In genomic region chr3:196792771-196793170, GRCh38 we compare ENCODE assay signal across 12 cellular contexts. TPM values are rescaled to one million over a fixed set of nuclear protein-coding genes. Genes with fewer than 3 reads are reported as not detected.
DNase-seq lines count a peak whose midpoint lies in the region; ATAC-seq, FAIRE-seq and TF ChIP-seq lines count a peak whose summit lies in the region.
"Had no signal": no experiment of that assay in that cellular context is flagged by ENCODE, and none has a peak within 500 bp of the region (broad histone marks: within the 10 kb centered on the region; RNA-seq: fewer than 3 reads in every experiment).

No MANE protein-coding gene starts in this region.

- peak overlapping the region; percentile 58 for H3K9ac ChIP-seq in astrocyte (ENCODE audit: low read length)
- peak overlapping the region; percentile 39; the same call in 1 of the 2 replicates for H3K9ac ChIP-seq in iPS-20b (ENCODE audit: low read depth, low read length)

- no peak overlapping the region for H3K4me3 ChIP-seq in breast epithelium
- peak overlapping the region; percentile 2 for H3K4me3 ChIP-seq in astrocyte (ENCODE audit: insufficient read depth, low read depth, low read length)
- H3K4me3 ChIP-seq in iPS-20b (ENCODE audit: low read length), result no peak overlapping the region
- H3K4me3 ChIP-seq: colonic mucosa had no signal

- intact Hi-C loops in MCF 10A (cut with micrococcal nuclease) (loop anchor here (2.0 kb wide), 1 partner anchor 52 kb away; no protein-coding TSS in a partner anchor), breast epithelium (cut with DNase I; ENCODE audit: low total_unique reads) (no loop called here)

- H3K27me3 ChIP-seq in breast epithelium, result no peaks in the 10 kb centered on the region
- H3K27me3 ChIP-seq in astrocyte (ENCODE audit: insufficient read depth, low read length), result no peaks in the 10 kb centered on the region
- no peaks in the 10 kb centered on the region for H3K27me3 ChIP-seq in iPS-20b (ENCODE audit: insufficient read depth, low read length)
- H3K27me3 ChIP-seq: colonic mucosa had no signal

- H3K27ac Mint-ChIP-seq in MCF 10A (ENCODE audit: low read depth, unreplicated experiment), result peak overlapping the region; percentile 71
- H3K27ac Mint-ChIP-seq in astrocyte (ENCODE audit: unreplicated experiment), result peak overlapping the region; percentile 92
- H3K27ac Mint-ChIP-seq in stimulated activated memory B cell treated with anti-CD40 and anti-IgM and Interleukin-4, amounts not matched to agents 10 μg/mL and 1 μg/mL and 100 μg/mL, for 72 hours, result peak overlapping the region; percentile 35
- H3K27ac Mint-ChIP-seq: nephron progenitor cell had no signal

- ATAC-seq in stimulated activated memory B cell treated with anti-CD40 and anti-IgM and Interleukin-4, amounts not matched to agents 10 μg/mL and 1 μg/mL and 100 μg/mL, for 72 hours, result no peak

- H2AFZ ChIP-seq in astrocyte (ENCODE audit: low read depth, low read length), result no peak overlapping the region

- POLR2A ChIA-PET in MCF 10A (lab: Yijun Ruan, JAX), result interaction anchor here (0.5 to 3.2 kb wide), 9 partner anchors 13 to 149 kb away, joined by 3 to 41 read pairs (median 6); partner anchors contain the start of genes CEP19, PAK2, PIGX and SENP5

- H3K4me2 ChIP-seq in astrocyte (ENCODE audit: low read length), result peak overlapping the region; percentile 75

- no peaks in the 10 kb centered on the region for H3K36me3 ChIP-seq in breast epithelium
- no peaks in the 10 kb centered on the region for H3K36me3 ChIP-seq in astrocyte (ENCODE audit: insufficient read depth, low read length)
- H3K36me3 ChIP-seq in iPS-20b (ENCODE audit: insufficient read depth, low read depth, low read length), result peaks cover 40% of the 10 kb centered on the region
- H3K36me3 ChIP-seq: colonic mucosa had no signal

- peaks cover 18% of the 10 kb centered on the region for H3K36me3 Mint-ChIP-seq in MCF 10A (ENCODE audit: insufficient read depth, unreplicated experiment)
- H3K36me3 Mint-ChIP-seq in astrocyte (ENCODE audit: low read depth, unreplicated experiment), result peaks cover 14% of the 10 kb centered on the region
- peaks cover 59% of the 10 kb centered on the region for H3K36me3 Mint-ChIP-seq in stimulated activated memory B cell treated with anti-CD40 and anti-IgM and Interleukin-4, amounts not matched to agents 10 μg/mL and 1 μg/mL and 100 μg/mL, for 72 hours

- H3K27ac ChIP-seq in breast epithelium (peak overlapping the region in 1 of 2 donors; percentile 34), astrocyte (ENCODE audit: low read depth, low read length) (peak overlapping the region; percentile 78), iPS-20b (ENCODE audit: low read length) (no peak overlapping the region), substantia nigra (ENCODE audit: low read depth, low read length, poor library complexity, severe bottlenecking) (no peak overlapping the region)
- H3K27ac ChIP-seq: colonic mucosa had no signal

- DNase-seq in MCF 10A (ENCODE audit: unreplicated experiment), result peak; percentile 69
- no peak for DNase-seq in breast epithelium (ENCODE audit: low spot score in 2 of 2)
- DNase-seq in astrocyte (ENCODE audit: low read depth), result peak; percentile 52
- no peak for DNase-seq in T-helper 1 cell
- no peak for DNase-seq in substantia nigra (lab: John Stamatoyannopoulos, UW)
- no peak for DNase-seq in activated CD8-positive, alpha-beta memory T cell treated with anti-CD3 and anti-CD28 coated beads, Interleukin-2, amount 50 U/mL, for 48 hours
- DNase-seq: colonic mucosa; NCI-H1105; nephron progenitor cell; stimulated activated CD4-positive, alpha-beta T cell treated with anti-CD3 and anti-CD28 coated beads, Interleukin-2, amount 100 ng/mL, for 24 hours had no signal

- H3K4me1 ChIP-seq in breast epithelium (no peaks in the 10 kb centered on the region), astrocyte (ENCODE audit: insufficient read depth, low read length) (peaks cover 21% of the 10 kb centered on the region), iPS-20b (ENCODE audit: insufficient read depth, low read length) (peaks cover 18% of the 10 kb centered on the region)
- H3K4me1 ChIP-seq: colonic mucosa had no signal

- H3K27me3 Mint-ChIP-seq in MCF 10A (ENCODE audit: insufficient read depth, unreplicated experiment), result no peaks in the 10 kb centered on the region
- H3K27me3 Mint-ChIP-seq in astrocyte (ENCODE audit: low read depth, unreplicated experiment), result no peaks in the 10 kb centered on the region
- H3K27me3 Mint-ChIP-seq in stimulated activated memory B cell treated with anti-CD40 and anti-IgM and Interleukin-4, amounts not matched to agents 10 μg/mL and 1 μg/mL and 100 μg/mL, for 72 hours, result no peaks in the 10 kb centered on the region

- H3K79me2 ChIP-seq in astrocyte (ENCODE audit: insufficient read depth, low read length), result peaks cover 49% of the 10 kb centered on the region

- TF ChIP-seq CTCF in MCF 10A (IDR thresholded peaks at IDR 0.05; ENCODE audit: unreplicated experiment) (no peak), breast epithelium (IDR thresholded peaks at IDR 0.05) (no peak), astrocyte (IDR thresholded peaks at IDR 0.05; ENCODE audit: insufficient read depth, low read depth, low read length) (no peak)

- H3K4me3 Mint-ChIP-seq in MCF 10A (ENCODE audit: unreplicated experiment), result peak overlapping the region; percentile 45
- no peak overlapping the region for H3K4me3 Mint-ChIP-seq in astrocyte (ENCODE audit: unreplicated experiment)
- H3K4me3 Mint-ChIP-seq in stimulated activated memory B cell treated with anti-CD40 and anti-IgM and Interleukin-4, amounts not matched to agents 10 μg/mL and 1 μg/mL and 100 μg/mL, for 72 hours, result no peak overlapping the region
- H3K4me3 Mint-ChIP-seq: nephron progenitor cell had no signal

- CTCF ChIA-PET in MCF 10A (lab: Yijun Ruan, JAX), result interaction anchor here (0.8 kb wide), 1 partner anchor 149 kb away, joined by 3 read pairs; no protein-coding TSS in a partner anchor

- TF ChIP-seq POLR2A in breast epithelium (IDR thresholded peaks at IDR 0.05), result no peak

- H3K9me3 Mint-ChIP-seq in MCF 10A (ENCODE audit: unreplicated experiment) (no peaks in the 10 kb centered on the region), astrocyte (ENCODE audit: unreplicated experiment) (no peaks in the 10 kb centered on the region)
- H3K9me3 Mint-ChIP-seq in stimulated activated memory B cell treated with anti-CD40 and anti-IgM and Interleukin-4, amounts not matched to agents 10 μg/mL and 1 μg/mL and 100 μg/mL, for 72 hours, result peaks cover 3% of the 10 kb centered on the region

- H3K9me3 ChIP-seq in breast epithelium (no peaks in the 10 kb centered on the region), astrocyte (ENCODE audit: insufficient read depth, low read depth, low read length) (peaks cover 5% of the 10 kb centered on the region), iPS-20b (ENCODE audit: insufficient read depth, low read depth, low read length) (peaks cover 15% of the 10 kb centered on the region)
- H3K9me3 ChIP-seq: colonic mucosa had no signal

- H3K4me1 Mint-ChIP-seq in MCF 10A (ENCODE audit: insufficient read depth, unreplicated experiment), result peaks cover 24% of the 10 kb centered on the region
- peaks cover 43% of the 10 kb centered on the region for H3K4me1 Mint-ChIP-seq in astrocyte (ENCODE audit: low read depth, unreplicated experiment)
- H3K4me1 Mint-ChIP-seq in stimulated activated memory B cell treated with anti-CD40 and anti-IgM and Interleukin-4, amounts not matched to agents 10 μg/mL and 1 μg/mL and 100 μg/mL, for 72 hours, result peaks cover 28% of the 10 kb centered on the region

- peaks cover 23% of the 10 kb centered on the region for H4K20me1 ChIP-seq in astrocyte (ENCODE audit: insufficient read depth, low read length)

- BruUV-seq in MCF 10A (replicated peaks; lab: Mats Ljungman, UMichigan), result no TSS peak

- FAIRE-seq in astrocyte (lab: Jason Lieb, UNC), result no peak

RNA-seq across cellular contexts. Expression of gene PAK2, which starts 53.1 kb away (rescaled TPM):
- total RNA-seq in MCF 10A (2022) (119 and 126 TPM in 2 replicates), breast epithelium (10 to 100 TPM; 42.3 to 71.2 (median 50.5) TPM), astrocyte (112 and 124 TPM in 2 replicates)

Comparison
In these comparisons a context has a peak if more than half of its experiments do, and no peak if none do; other contexts are left out.
1. DNase-seq: peak in MCF 10A (single experiment) and astrocyte (single experiment); none in breast epithelium (0 of 2), T-helper 1 cell (0 of 5), substantia nigra (0 of 49) and activated CD8-positive, alpha-beta memory T cell treated with anti-CD3 and anti-CD28 coated beads, Interleukin-2, amount 50 U/mL, for 48 hours (single experiment).
2. H3K27ac Mint-ChIP-seq: peak in every context shown above with its lines; median percentile 92 in astrocyte; 71 in MCF 10A; 35 in stimulated activated memory B cell treated with anti-CD40 and anti-IgM and Interleukin-4, amounts not matched to agents 10 μg/mL and 1 μg/mL and 100 μg/mL, for 72 hours.